Comparison of ENCODE assay signal across 1 cellular context in genomic region chr7:100584677-100585510, GRCh38.
TF ChIP-seq lines count a peak whose summit lies in the region.

No MANE protein-coding gene starts in this region.

TF ChIP-seq in HEK293, 187 proteins besides CTCF, POLR2A, EP300 and RAD21 (continued from another document):
- TF ChIP-seq PRDM2 (tag by site-specific recombination; IDR thresholded peaks at IDR 0.05; ENCODE audit: borderline replicate concordance), result no peak
- TF ChIP-seq REST (tag by site-specific recombination; IDR thresholded peaks at IDR 0.05), result peak; percentile 64
- TF ChIP-seq ZNF629 (tag by site-specific recombination; IDR thresholded peaks at IDR 0.05), result peak; percentile 99
- TF ChIP-seq ZNF555 (tag by site-specific recombination; conservative IDR thresholded peaks at IDR 0.05), result no peak
- TF ChIP-seq YY1 (tag by site-specific recombination; IDR thresholded peaks at IDR 0.05), result no peak
- peak; percentile 84 for TF ChIP-seq ATF2 (tag by site-specific recombination; IDR thresholded peaks at IDR 0.05; ENCODE audit: low read depth)
- TF ChIP-seq KLF8 (tag by site-specific recombination; IDR thresholded peaks at IDR 0.05), result 0 out of 2 replicates have a peak, but pooled peaks have one; percentile 13
- peak; percentile 99 for TF ChIP-seq ZBTB21 (tag by site-specific recombination; IDR thresholded peaks at IDR 0.05)
- TF ChIP-seq ZNF366 (tag by site-specific recombination; conservative IDR thresholded peaks at IDR 0.05), result peak; percentile 73
- TF ChIP-seq SP7 (tag by site-specific recombination; IDR thresholded peaks at IDR 0.05), result peak; percentile 45
- no peak for TF ChIP-seq ZNF558 (tag by site-specific recombination; IDR thresholded peaks at IDR 0.05)
- TF ChIP-seq GLIS1 (tag by site-specific recombination; IDR thresholded peaks at IDR 0.05), result peak; percentile 83
- TF ChIP-seq TRIM28 (IDR thresholded peaks at IDR 0.05; ENCODE audit: borderline replicate concordance, low read length), result no peak
- TF ChIP-seq ZSCAN4 (tag by site-specific recombination; IDR thresholded peaks at IDR 0.05), result no peak
- TF ChIP-seq ZNF341 (tag by site-specific recombination; IDR thresholded peaks at IDR 0.05; ENCODE audit: low read depth), result peak; percentile 90
- TF ChIP-seq SP2 (tag by site-specific recombination; IDR thresholded peaks at IDR 0.05), result peak; percentile 82
- TF ChIP-seq ZXDB (tag by site-specific recombination; IDR thresholded peaks at IDR 0.05), result no peak
- peak; percentile 43; the same call in 1 of the 2 replicates for TF ChIP-seq ZBTB17 (tag by site-specific recombination; IDR thresholded peaks at IDR 0.05)
- TF ChIP-seq GLIS2 (tag by site-specific recombination; IDR thresholded peaks at IDR 0.05), result peak; percentile 56
- TF ChIP-seq ZBTB48 (tag by site-specific recombination; IDR thresholded peaks at IDR 0.05), result peak; percentile 90; the same call in 1 of the 2 replicates
- TF ChIP-seq PRDM10 (tag by site-specific recombination; IDR thresholded peaks at IDR 0.05), result peak; percentile 63
- TF ChIP-seq ZNF23 (tag by site-specific recombination; IDR thresholded peaks at IDR 0.05; ENCODE audit: borderline replicate concordance), result no peak
- TF ChIP-seq INSM2 (tag by site-specific recombination; IDR thresholded peaks at IDR 0.05), result no peak
- peak; percentile 14; the same call in 1 of the 2 replicates for TF ChIP-seq PATZ1 (tag by site-specific recombination; IDR thresholded peaks at IDR 0.05)
- TF ChIP-seq ZNF398 (tag by site-specific recombination; IDR thresholded peaks at IDR 0.05), result peak; percentile 65; the same call in 1 of the 2 replicates
- peak; percentile 45 for TF ChIP-seq ZFHX2 (tag by site-specific recombination; conservative IDR thresholded peaks at IDR 0.05)
- TF ChIP-seq ZNF513 (tag by site-specific recombination; IDR thresholded peaks at IDR 0.05), result no peak
- 0 out of 2 replicates have a peak, but pooled peaks have one; percentile 42 for TF ChIP-seq IKZF3 (tag by site-specific recombination; IDR thresholded peaks at IDR 0.05)
- peak; percentile 44; the same call in 1 of the 2 replicates for TF ChIP-seq ZNF600 (tag by site-specific recombination; IDR thresholded peaks at IDR 0.05)
TF ChIP-seq in HEK293: peak in this region for 21.
